24 cellular contexts compared by ENCODE assay signal in genomic region chr4:62131049-62131448, GRCh38.
"Had no signal": no experiment of that assay in that cellular context is flagged by ENCODE, and none has a peak within 500 bp of the region (broad histone marks: within the 10 kb centered on the region; RNA-seq: fewer than 3 reads in every experiment).

No MANE protein-coding gene starts in this region.

- H2AFZ ChIP-seq: PC-9 had no signal

- H3K27ac ChIP-seq: KMS-11, PC-9, RWPE1, SJCRH30, SK-N-MC had no signal

- H3K4me1 ChIP-seq: SJCRH30 had no signal

- FAIRE-seq: RCC 7860 had no signal

- H3K9ac ChIP-seq: KMS-11 had no signal

- H3K27me3 ChIP-seq: SJCRH30 had no signal

- DNase-seq: Karpas-422, NCI-H1048, NCI-H1105 treated with DMSO at 0.1 percent for 48 hours, NCI-H1436, NCI-H1694, NCI-H187, NCI-H1930, NCI-H2029 treated with DMSO at 0.1 percent for 48 hours, NCI-H2081 treated with DMSO at 0.1 percent for 48 hours, NCI-H2107, NCI-H2171, NCI-H226, NCI-H446 treated with DMSO at 0.1 percent for 48 hours, NCI-H524 treated with DMSO at 0.1 percent for 48 hours, NCI-H526 treated with DMSO at 0.1 percent for 48 hours, PC-9, SIG-M5 had no signal

- H3K4me3 ChIP-seq: PC-9, SJCRH30, SK-N-MC had no signal

- ATAC-seq: Panc1, Right ventricle myocardium inferior had no signal

- H3K9me3 ChIP-seq: SJCRH30 had no signal

- H3K4me2 ChIP-seq: KMS-11, PC-9 had no signal

- H3K36me3 ChIP-seq: SJCRH30 had no signal
